In genomic region chr2:74232426-74232825, GRCh38 we compare ENCODE assay signal across 17 cellular contexts. TPM values are rescaled to one million over a fixed set of nuclear protein-coding genes. Genes with fewer than 3 reads are reported as not detected.
DNase-seq lines count a peak whose midpoint lies in the region; ATAC-seq, FAIRE-seq and TF ChIP-seq lines count a peak whose summit lies in the region.
"Had no signal": no experiment of that assay in that cellular context is flagged by ENCODE, and none has a peak within 500 bp of the region (broad histone marks: within the 10 kb centered on the region; RNA-seq: fewer than 3 reads in every experiment).

No MANE protein-coding gene starts in this region.

- no peak overlapping the region for H2BK5ac ChIP-seq in H1 (ENCODE audit: low read depth, low read length)

- H3K4me3 Mint-ChIP-seq in CD14-positive monocyte, result no peak overlapping the region
- H3K4me3 Mint-ChIP-seq: CD8-positive, alpha-beta memory T cell; HFFc6 had no signal

- H3K27ac ChIP-seq in H1 (ENCODE audit: low read depth, low read length), result no peak overlapping the region
- H3K27ac ChIP-seq: 22Rv1, KMS-11 had no signal

- H3K4me1 Mint-ChIP-seq in CD14-positive monocyte, result peaks cover 1% of the 10 kb centered on the region
- H3K4me1 Mint-ChIP-seq: CD8-positive, alpha-beta memory T cell had no signal

- peaks cover 0 to 2% (median 0%) of the 10 kb centered on the region in 7 donors for H3K9me3 Mint-ChIP-seq in CD14-positive monocyte
- H3K9me3 Mint-ChIP-seq: CD8-positive, alpha-beta memory T cell; HFFc6 had no signal

- DNase-seq in DMS 273 (lab: John Stamatoyannopoulos, UW; ENCODE audit: unreplicated experiment) (peak; percentile 15), DMS 273 treated with DMSO at 0.1 percent for 48 hours (lab: John Stamatoyannopoulos, UW) (no peak), NB4 (ENCODE audit: low read depth) (peak; percentile 22), H1 (ENCODE audit: low read depth in 1 of 2, low spot score in 2 of 2) (no peak), OCI-M1 (lab: John Stamatoyannopoulos, UW) (no peak), sciatic nerve (ENCODE audit: low spot score) (no peak), CD14-positive monocyte (ENCODE audit: low spot score) (no peak)
- DNase-seq: Caco-2; CD8-positive, alpha-beta memory T cell; DMS79; GOT3; HFFc6; IMR-90 had no signal

- peaks cover 0 to 3% (median 0%) of the 10 kb centered on the region in 4 experiments; a peak in 2 of 7 replicates for H3K4me1 ChIP-seq in H1 (replicated peaks in 1 of 4; ENCODE audit: control insufficient read depth in 3 of 4, insufficient read depth in 4 of 4, low read length in 3 of 4)
- H3K4me1 ChIP-seq: Caco-2, HAP-1 had no signal

- no peaks in the 10 kb centered on the region for H4K20me1 ChIP-seq in H1 (replicated peaks in 1 of 2; ENCODE audit: control insufficient read depth in 1 of 2, insufficient read depth in 2 of 2, low read length in 2 of 2)

- peak; percentile 24 to 36; a peak in 3 of 4 replicates for TF ChIP-seq RAD21 in H1 (IDR thresholded peaks at IDR 0.05 in 1 of 2, conservative IDR thresholded peaks at IDR 0.05 in 1 of 2; ENCODE audit: low read depth in 2 of 2, low read length in 2 of 2)

- POLR2A ChIA-PET in H1 (lab: Charles Lee; ENCODE audit: partially characterized antibody), result interaction anchor here (0.7 to 72.1 kb wide), 3 partner anchors 9 to 54 kb away, joined by 3 to 2699 read pairs (median 73); partner anchors contain the start of genes BOLA3, MOB1A and MTHFD2

- H3K27me3 Mint-ChIP-seq in CD14-positive monocyte (ENCODE audit: low read depth in 3 of 3), result peaks cover 0 to 5% (median 3%) of the 10 kb centered on the region in 3 donors
- H3K27me3 Mint-ChIP-seq: CD8-positive, alpha-beta memory T cell had no signal

- H4K8ac ChIP-seq in H1 (ENCODE audit: extremely low read depth, insufficient read depth, low read length), result no peak overlapping the region

- no peak overlapping the region for H2BK15ac ChIP-seq in H1 (ENCODE audit: low read length)

- no peaks in the 10 kb centered on the region for H3K9me3 ChIP-seq in H1 (ENCODE audit: insufficient read depth in 2 of 2, low read depth in 1 of 2, low read length in 1 of 2)
- H3K9me3 ChIP-seq: Caco-2, HAP-1 had no signal

- ATAC-seq in HG03571 (IDR thresholded peaks at IDR 0.05; ENCODE audit: unreplicated experiment) (no peak), sciatic nerve (no peak)

- no peak overlapping the region for H3K56ac ChIP-seq in H1 (replicated peaks; ENCODE audit: insufficient read length, low read depth, low read length)

- TF ChIP-seq EP300 in H1 (IDR thresholded peaks at IDR 0.05; ENCODE audit: borderline replicate concordance in 1 of 2, low read depth in 2 of 2, low read length in 2 of 2), result no peak

- H3K23me2 ChIP-seq in H1 (ENCODE audit: low read depth, low read length), result 0 out of 2 replicates have a peak, but pooled peaks cover 2% of the 10 kb centered on the region

- H3K18ac ChIP-seq in H1 (ENCODE audit: extremely low read depth, low read length), result no peak overlapping the region

- H3K79me1 ChIP-seq in H1 (ENCODE audit: low read depth, low read length), result no peaks in the 10 kb centered on the region

- H3K4ac ChIP-seq in H1 (replicated peaks; ENCODE audit: insufficient read length, low read depth, low read length), result no peak overlapping the region

- no peak overlapping the region for H2AK5ac ChIP-seq in H1 (ENCODE audit: low read depth, low read length)

- H3K27ac Mint-ChIP-seq in CD14-positive monocyte, result peak overlapping the region in 1 of 7 donors; percentile 72
- H3K27ac Mint-ChIP-seq: CD8-positive, alpha-beta memory T cell; HFFc6 had no signal

- no peak overlapping the region for H3K9ac ChIP-seq in H1 (replicated peaks in 1 of 4; ENCODE audit: extremely low read depth in 1 of 4, low read depth in 3 of 4, low read length in 3 of 4)
- H3K9ac ChIP-seq: KMS-11 had no signal

- no peak overlapping the region for H3K14ac ChIP-seq in H1 (ENCODE audit: insufficient read length)

- CTCF ChIA-PET in H1 (lab: Charles Lee; ENCODE audit: partially characterized antibody), result no interaction called here

- H3K79me2 ChIP-seq in H1 (ENCODE audit: control insufficient read depth in 1 of 2, insufficient read depth in 2 of 2, low read length in 2 of 2), result no peaks in the 10 kb centered on the region

- no peak overlapping the region for H2BK12ac ChIP-seq in H1 (ENCODE audit: low read depth, low read length)

- no peak overlapping the region for H4K91ac ChIP-seq in H1 (replicated peaks; ENCODE audit: insufficient read length, low read length)

- no peaks in the 10 kb centered on the region for H3K27me3 ChIP-seq in H1 (replicated peaks in 1 of 4; ENCODE audit: control insufficient read depth in 3 of 4, extremely low read depth in 1 of 4, insufficient read depth in 3 of 4, low read length in 3 of 4)

- intact Hi-C loops in sciatic nerve (cut with DNase I) (no loop called here), CD14-positive monocyte (cut with micrococcal nuclease) (no loop called here)

- no peak overlapping the region for H3K4me2 ChIP-seq in H1 (ENCODE audit: insufficient read depth in 1 of 2, low read depth in 2 of 2, low read length in 2 of 2)
- H3K4me2 ChIP-seq: KMS-11 had no signal

- H3K36me3 ChIP-seq in H1 (ENCODE audit: control insufficient read depth in 2 of 4, insufficient read depth in 4 of 4, low read length in 3 of 4), result no peaks in the 10 kb centered on the region
- H3K36me3 ChIP-seq: HAP-1 had no signal

- no peak overlapping the region for H3K23ac ChIP-seq in H1 (ENCODE audit: insufficient read length)

- H2BK120ac ChIP-seq in H1 (replicated peaks; ENCODE audit: low read depth, low read length), result no peak overlapping the region

- no peak overlapping the region for H2BK20ac ChIP-seq in H1 (ENCODE audit: low read length)

- no peak for FAIRE-seq in H1 (lab: Jason Lieb, UNC)

- H4K5ac ChIP-seq in H1 (ENCODE audit: insufficient read length, low read depth, low read length), result no peak overlapping the region

- WGBS in H1 (ENCODE audit: extremely low coverage in 1 of 2, insufficient coverage in 1 of 2, insufficient read length in 1 of 2, insufficient replicate concordance in 2 of 2, low coverage in 1 of 2, low lambda C conversion rate in 2 of 2, missing lambda C conversion rate in 1 of 2), 2 experiments, result 86% methylated on average over 6 of the region's 6 CpGs; no CpG with 5 or more reads in 1 of the 2 experiments

- no peak overlapping the region for H3K4me3 ChIP-seq in NB4 (ENCODE audit: low read depth, low read length)
- no peak overlapping the region for H3K4me3 ChIP-seq in H1 (ENCODE audit: extremely low read depth in 1 of 4, insufficient read depth in 2 of 4, low read depth in 3 of 4, low read length in 4 of 4)
- H3K4me3 ChIP-seq: HAP-1 had no signal

- no peaks in the 10 kb centered on the region for H3K36me3 Mint-ChIP-seq in CD14-positive monocyte

- TF ChIP-seq CTCF in NB4 (IDR thresholded peaks at IDR 0.05; ENCODE audit: low read depth, low read length), result no peak
- no peak for TF ChIP-seq CTCF in H1 (IDR thresholded peaks at IDR 0.05; ENCODE audit: control extremely low read depth in 1 of 3, insufficient read depth in 1 of 3, low read depth in 1 of 3, low read length in 3 of 3)
- TF ChIP-seq CTCF in CD14-positive monocyte (IDR thresholded peaks at IDR 0.05), result no peak

- TF ChIP-seq POLR2A in NB4 (IDR thresholded peaks at IDR 0.05; ENCODE audit: extremely low read depth, insufficient read length) (no peak), H1 (IDR thresholded peaks at IDR 0.05; ENCODE audit: control extremely low read depth in 1 of 2, low read depth in 2 of 2, low read length in 2 of 2) (no peak)

- no peak overlapping the region for H2AFZ ChIP-seq in H1 (ENCODE audit: low read length)

TF ChIP-seq in H1, 55 proteins besides CTCF, POLR2A, EP300 and RAD21 (continues in another document):
- TF ChIP-seq SRF (IDR thresholded peaks at IDR 0.05; ENCODE audit: low read depth, low read length), result no peak
- no peak for TF ChIP-seq BCL11A (IDR thresholded peaks at IDR 0.05; ENCODE audit: low read depth in 2 of 2, low read length in 2 of 2)
- TF ChIP-seq RBBP5 (IDR thresholded peaks at IDR 0.05; ENCODE audit: borderline replicate concordance, low read depth, low read length), result no peak
- no peak for TF ChIP-seq GABPA (IDR thresholded peaks at IDR 0.05; ENCODE audit: borderline replicate concordance, insufficient read depth, low read length)
- TF ChIP-seq ATF3 (IDR thresholded peaks at IDR 0.05; ENCODE audit: insufficient read depth, low read depth, low read length), result no peak
- no peak for TF ChIP-seq SUZ12 (IDR thresholded peaks at IDR 0.05; ENCODE audit: low read length)
- TF ChIP-seq TAF1 (IDR thresholded peaks at IDR 0.05; ENCODE audit: low read depth, low read length), result no peak
- TF ChIP-seq BRCA1 (IDR thresholded peaks at IDR 0.05; ENCODE audit: low read depth, low read length), result no peak
- TF ChIP-seq MAFK (IDR thresholded peaks at IDR 0.05; ENCODE audit: low read depth, low read length), result no peak
- no peak for TF ChIP-seq CHD2 (IDR thresholded peaks at IDR 0.05; ENCODE audit: low read length)
- no peak for TF ChIP-seq RFX5 (IDR thresholded peaks at IDR 0.05; ENCODE audit: borderline replicate concordance, low read depth, low read length)

RNA-seq across cellular contexts. Expression of gene MTHFD2, which starts 34.0 kb away (rescaled TPM):
- 260 and 291 TPM in 2 replicates for total RNA-seq in H1 (2021; fragmentation: NEBNext Ultra II Directional; extraction: Animal tissue kit (Norgen Biotek cat#: 25700))
- polyA plus RNA-seq in H1 (2011; rRNA removed) (99.2 and 99.5 TPM in 2 replicates), CD14-positive monocyte (10 to 100 TPM; 24.1 to 39.4 TPM)
- polyA plus RNA-seq in H1 (2011; cell fraction: cytosol; rRNA removed), result 162 TPM
- polyA plus RNA-seq in H1 (2011; cell fraction: nucleus; rRNA removed), result 126 TPM
- 182 to 218 TPM (median 193 TPM) in 4 replicates for polyA plus RNA-seq in H1 (2012, experiment 1 of 2)
- polyA plus RNA-seq in H1 (2012, experiment 2 of 2), result 36.2 TPM
- polyA plus RNA-seq in H1 (2013, experiment 1 of 2), result 111 TPM
- polyA plus RNA-seq in H1 (2013, experiment 2 of 2), result 121 TPM
- 252 and 265 TPM in 2 replicates for polyA minus RNA-seq in H1 (2011; rRNA and poly(A)+ RNA removed)
- polyA minus RNA-seq in H1 (2011; cell fraction: cytosol; rRNA and poly(A)+ RNA removed), result 207 TPM
- polyA minus RNA-seq in H1 (2011; cell fraction: nucleus; rRNA and poly(A)+ RNA removed), result 106 TPM
- total RNA-seq in sciatic nerve, result 18.6 TPM

RNA-seq across cellular contexts. Expression of gene MOB1A, which starts 53.7 kb away (rescaled TPM):
- total RNA-seq in H1 (2021; fragmentation: NEBNext Ultra II Directional; extraction: Animal tissue kit (Norgen Biotek cat#: 25700)), result 91.7 and 93.9 TPM in 2 replicates
- 16.2 and 21.6 TPM in 2 replicates for polyA plus RNA-seq in H1 (2011; rRNA removed)
- polyA plus RNA-seq in H1 (2011; cell fraction: cytosol; rRNA removed), result 23.6 TPM
- 8.9 TPM for polyA plus RNA-seq in H1 (2011; cell fraction: nucleus; rRNA removed)
- polyA plus RNA-seq in H1 (2012, experiment 1 of 2), result 20.6 to 48.6 TPM (median 27.5 TPM) in 4 replicates
- polyA plus RNA-seq in H1 (2012, experiment 2 of 2), result 12.7 TPM
- 37.4 TPM for polyA plus RNA-seq in H1 (2013, experiment 1 of 2)
- 38.3 TPM for polyA plus RNA-seq in H1 (2013, experiment 2 of 2)
- 31.8 and 53.8 TPM in 2 replicates for polyA minus RNA-seq in H1 (2011; rRNA and poly(A)+ RNA removed)
- 22.6 TPM for polyA minus RNA-seq in H1 (2011; cell fraction: cytosol; rRNA and poly(A)+ RNA removed)
- 25.8 TPM for polyA minus RNA-seq in H1 (2011; cell fraction: nucleus; rRNA and poly(A)+ RNA removed)
- 82.7 TPM for total RNA-seq in sciatic nerve
- polyA plus RNA-seq in CD14-positive monocyte, result 100 to 1,000 TPM; 285 to 367 TPM

Comparison
In these comparisons a context has a peak if more than half of its experiments do, and no peak if none do; other contexts are left out.
1. DNase-seq: peak in DMS 273 (single experiment) and NB4 (single experiment); none in DMS 273 treated with DMSO at 0.1 percent for 48 hours (single experiment), H1 (0 of 2), OCI-M1 (single experiment), sciatic nerve (single experiment) and CD14-positive monocyte (single experiment).
2. RNA of gene MTHFD2, which starts 34.0 kb away (total RNA-seq): 260 to 291 TPM in H1; 18.6 TPM in sciatic nerve (single experiment); every median in the first group is over 10 times any median in the second.